9 cellular contexts compared by ENCODE assay signal in genomic region chr2:224576098-224576715, GRCh38.
A peak's percentile ranks its signal among the peaks of the same experiment; 100 is the strongest.
DNase-seq lines count a peak whose midpoint lies in the region; ATAC-seq lines count a peak whose summit lies in the region.
"Had no signal": no experiment of that assay in that cellular context is flagged by ENCODE, and none has a peak within 500 bp of the region (broad histone marks: within the 10 kb centered on the region; RNA-seq: fewer than 3 reads in every experiment).

No MANE protein-coding gene starts in this region.

- in situ Hi-C loops in ACHN (cut with HindIII; ENCODE audit: low pct_ligation_motif_present, low pct_unique_long_range_greater_than_20kb, low sequenced_read_pairs): no loop called here

- no peak for DNase-seq in central memory CD8-positive, alpha-beta T cell (ENCODE audit: low spot score in 2 of 2)
- no peak for DNase-seq in superior temporal gyrus (ENCODE audit: extremely low spot score)
- DNase-seq in stimulated activated CD4-positive, alpha-beta T cell treated with anti-CD3 and anti-CD28 coated beads, Interleukin-1b, Interleukin-23, amount 100 ng/mL, for 48 hours: no peak
- no peak for DNase-seq in activated CD8-positive, alpha-beta memory T cell treated with anti-CD3 and anti-CD28 coated beads for 24 hours
- no peak for DNase-seq in ACHN
- DNase-seq: activated naive CD4-positive, alpha-beta T cell treated with anti-CD3 and anti-CD28 coated beads for 36 hours had no signal

- peak; percentile 85 for ATAC-seq in GM18502 (IDR thresholded peaks at IDR 0.05; ENCODE audit: poor library complexity, unreplicated experiment)
- peak; percentile 77 for ATAC-seq in GM21515 (IDR thresholded peaks at IDR 0.05; ENCODE audit: unreplicated experiment)
- peak; percentile 61 for ATAC-seq in HG03439 (IDR thresholded peaks at IDR 0.05; ENCODE audit: unreplicated experiment)
- peak; percentile 50 for ATAC-seq in central memory CD8-positive, alpha-beta T cell (replicated peaks; ENCODE audit: extremely low read depth, poor library complexity, severe bottlenecking)

- H3K36me3 Mint-ChIP-seq in central memory CD8-positive, alpha-beta T cell (ENCODE audit: insufficient read depth): peaks cover 16% of the 10 kb centered on the region

- peaks cover 76% of the 10 kb centered on the region for H3K4me1 Mint-ChIP-seq in central memory CD8-positive, alpha-beta T cell

- peak overlapping the region; percentile 49 for H3K4me3 Mint-ChIP-seq in central memory CD8-positive, alpha-beta T cell
- H3K4me3 Mint-ChIP-seq: activated naive CD4-positive, alpha-beta T cell treated with anti-CD3 and anti-CD28 coated beads for 36 hours had no signal

- no peaks in the 10 kb centered on the region for H3K27me3 Mint-ChIP-seq in central memory CD8-positive, alpha-beta T cell

- H3K9me3 Mint-ChIP-seq in central memory CD8-positive, alpha-beta T cell: no peaks in the 10 kb centered on the region
- H3K9me3 Mint-ChIP-seq: activated naive CD4-positive, alpha-beta T cell treated with anti-CD3 and anti-CD28 coated beads for 36 hours had no signal

- H3K27ac Mint-ChIP-seq in central memory CD8-positive, alpha-beta T cell (ENCODE audit: low read depth): no peak overlapping the region
- H3K27ac Mint-ChIP-seq: activated naive CD4-positive, alpha-beta T cell treated with anti-CD3 and anti-CD28 coated beads for 36 hours had no signal
